Comparison of ENCODE assay signal across 21 cellular contexts in genomic region chr2:74896232-74896631, GRCh38.
DNase-seq lines count a peak whose midpoint lies in the region; ATAC-seq and TF ChIP-seq lines count a peak whose summit lies in the region.
"Had no signal": no experiment of that assay in that cellular context is flagged by ENCODE, and none has a peak within 500 bp of the region (broad histone marks: within the 10 kb centered on the region; RNA-seq: fewer than 3 reads in every experiment).

No MANE protein-coding gene starts in this region.

- H4K20me1 ChIP-seq in IMR-90 (ENCODE audit: insufficient read depth, low read length), result no peaks in the 10 kb centered on the region
- H4K20me1 ChIP-seq in smooth muscle cell (ENCODE audit: low read depth), result no peaks in the 10 kb centered on the region

- no peak overlapping the region for H4K91ac ChIP-seq in IMR-90 (ENCODE audit: insufficient read depth, low read depth, low read length)

- peaks cover 23% of the 10 kb centered on the region for H3K4me1 Mint-ChIP-seq in endodermal cell
- H3K4me1 Mint-ChIP-seq: CD4-positive, alpha-beta memory T cell had no signal

- H3K36me3 Mint-ChIP-seq in endodermal cell (ENCODE audit: low read depth), result peaks cover 49% of the 10 kb centered on the region

- H3K23ac ChIP-seq in IMR-90 (ENCODE audit: low read depth, low read length), result no peak overlapping the region

- H3K27me3 ChIP-seq in IMR-90 (ENCODE audit: control insufficient read depth, insufficient read depth, low read length), result no peaks in the 10 kb centered on the region
- no peaks in the 10 kb centered on the region for H3K27me3 ChIP-seq in endodermal cell (ENCODE audit: control insufficient read depth, insufficient read depth, low read length, poor library complexity, severe bottlenecking)
- no peaks in the 10 kb centered on the region for H3K27me3 ChIP-seq in smooth muscle cell (ENCODE audit: low read depth)

- TF ChIP-seq RAD21 in IMR-90 (IDR thresholded peaks at IDR 0.05; ENCODE audit: low read length), result no peak

- POLR2A ChIA-PET in IMR-90 (lab: Charles Lee; ENCODE audit: unreplicated experiment), result no interaction called here

- in situ Hi-C loops in G401 (cut with HindIII; ENCODE audit: low sequenced_read_pairs), result no loop called here
- in situ Hi-C loops in IMR-90 (cut with MboI; ENCODE audit: low sequenced_read_pairs), result no loop called here

- ATAC-seq in IMR-90 (ENCODE audit: low read depth) (no peak), GM21526 (IDR thresholded peaks at IDR 0.05; ENCODE audit: low FRiP score, unreplicated experiment) (no peak)
- ATAC-seq: A549, GM12878 had no signal

- H3K4me2 ChIP-seq in IMR-90 (ENCODE audit: low read depth, low read length) (no peak overlapping the region), smooth muscle cell (no peak overlapping the region)
- H3K4me2 ChIP-seq: A549 had no signal

- no peak overlapping the region for H3K56ac ChIP-seq in IMR-90 (ENCODE audit: extremely low read depth, insufficient read depth, low read length)

- H4K5ac ChIP-seq in IMR-90 (ENCODE audit: low read depth, low read length), result no peak overlapping the region

- no peak overlapping the region for H3K27ac Mint-ChIP-seq in endodermal cell
- H3K27ac Mint-ChIP-seq: CD4-positive, alpha-beta memory T cell had no signal

- H3K79me2 ChIP-seq in smooth muscle cell (ENCODE audit: low read depth), result no peaks in the 10 kb centered on the region

- H2AK5ac ChIP-seq in IMR-90 (ENCODE audit: low read depth, low read length), result no peak overlapping the region

- TF ChIP-seq CTCF in IMR-90 (conservative IDR thresholded peaks at IDR 0.05; ENCODE audit: low read depth, low read length) (no peak), endodermal cell (conservative IDR thresholded peaks at IDR 0.05) (no peak), smooth muscle cell (IDR thresholded peaks at IDR 0.05; ENCODE audit: borderline replicate concordance, insufficient read depth, poor library complexity, severe bottlenecking) (no peak)

- peaks cover 11% of the 10 kb centered on the region for H3K36me3 ChIP-seq in IMR-90 (ENCODE audit: control insufficient read depth, insufficient read depth, low read length)
- peaks cover 32% of the 10 kb centered on the region for H3K36me3 ChIP-seq in endodermal cell (ENCODE audit: control insufficient read depth, insufficient read depth, low read length)
- no peaks in the 10 kb centered on the region for H3K36me3 ChIP-seq in smooth muscle cell (ENCODE audit: low read depth)

- H3K9ac ChIP-seq in IMR-90 (ENCODE audit: low read depth, low read length), result no peak overlapping the region; the same call in 1 of the 2 replicates
- H3K9ac ChIP-seq in endodermal cell (ENCODE audit: extremely low read depth, low read length, poor library complexity, severe bottlenecking), result no peak overlapping the region
- no peak overlapping the region for H3K9ac ChIP-seq in smooth muscle cell (ENCODE audit: low read depth)
- H3K9ac ChIP-seq: GM23248 had no signal

- no peak overlapping the region for H2AFZ ChIP-seq in IMR-90 (replicated peaks; ENCODE audit: low read length, poor library complexity)
- no peak overlapping the region for H2AFZ ChIP-seq in smooth muscle cell (ENCODE audit: low read depth)
- H2AFZ ChIP-seq: GM23248 had no signal

- H3K27ac ChIP-seq in IMR-90 (ENCODE audit: insufficient read depth, low read length) (no peak overlapping the region), endodermal cell (ENCODE audit: low read depth, low read length) (no peak overlapping the region), smooth muscle cell (ENCODE audit: low read depth) (peak overlapping the region; percentile 8)
- H3K27ac ChIP-seq: A549, GM23248 had no signal

- H2AK9ac ChIP-seq in IMR-90 (replicated peaks; ENCODE audit: low read depth, low read length, poor library complexity), result no peak overlapping the region

- peaks cover 17% of the 10 kb centered on the region for H3K4me1 ChIP-seq in IMR-90 (ENCODE audit: control insufficient read depth, insufficient read depth, low read length)
- peaks cover 15% of the 10 kb centered on the region for H3K4me1 ChIP-seq in endodermal cell (ENCODE audit: control insufficient read depth, insufficient read depth, low read length)
- peaks cover 4% of the 10 kb centered on the region for H3K4me1 ChIP-seq in smooth muscle cell (ENCODE audit: low read depth)

- H2BK20ac ChIP-seq in IMR-90 (ENCODE audit: low read depth, low read length), result peak overlapping the region; percentile 47; the same call in 1 of the 2 replicates

- no peak overlapping the region for H2BK15ac ChIP-seq in IMR-90 (ENCODE audit: low read depth, low read length)

- DNase-seq in G401 (ENCODE audit: low spot score) (peak; percentile 55), IMR-90 (no peak), endodermal cell (peak; percentile 16), smooth muscle cell (lab: John Stamatoyannopoulos, UW; ENCODE audit: unreplicated experiment) (no peak), anterior cingulate cortex (lab: John Stamatoyannopoulos, UW) (no peak), AG08396 (ENCODE audit: low spot score) (no peak)
- DNase-seq: 8988T; ACHN; C1 segment of cervical spinal cord; Calu3; CD4-positive, alpha-beta memory T cell; COR-L47; DMS153; DND-41; GDM1; GM23248; H7; HCEC 1CT had no signal

- CTCF ChIA-PET in IMR-90 (lab: Yijun Ruan, JAX), result no interaction called here

- H3K4me3 Mint-ChIP-seq in endodermal cell, result no peak overlapping the region
- H3K4me3 Mint-ChIP-seq: CD4-positive, alpha-beta memory T cell had no signal

- intact Hi-C loops in IMR-90 (cut with micrococcal nuclease), result no loop called here

- no peak overlapping the region for H3K14ac ChIP-seq in IMR-90 (replicated peaks; ENCODE audit: low read depth, low read length)

- no peaks in the 10 kb centered on the region for H3K27me3 Mint-ChIP-seq in endodermal cell (ENCODE audit: insufficient read depth)
- H3K27me3 Mint-ChIP-seq: CD4-positive, alpha-beta memory T cell had no signal

- no peak for TF ChIP-seq POLR2A in IMR-90 (IDR thresholded peaks at IDR 0.05; ENCODE audit: low read depth, low read length)

- dilution Hi-C loops in IMR-90 (cut with HindIII; ENCODE audit: low sequenced_read_pairs, unreplicated experiment), result no loop called here

- H3K79me1 ChIP-seq in IMR-90 (ENCODE audit: low read depth in 1 of 2, low read length in 2 of 2), result peaks cover 0 to 5% of the 10 kb centered on the region in 2 experiments; a peak in 1 of 4 replicates

- H3F3A ChIP-seq in smooth muscle cell (ENCODE audit: low read depth), result peaks cover 8% of the 10 kb centered on the region

- no peak overlapping the region for H4K8ac ChIP-seq in IMR-90 (ENCODE audit: low read depth in 2 of 2, low read length in 2 of 2)

- 0 out of 2 replicates have a peak overlapping the region, but pooled peaks have one; percentile 19 for H2BK120ac ChIP-seq in IMR-90 (ENCODE audit: low read depth, low read length)

- peak overlapping the region; percentile 12 for H2BK5ac ChIP-seq in IMR-90 (ENCODE audit: low read depth, low read length, poor library complexity, severe bottlenecking)

- no peak overlapping the region for H3K18ac ChIP-seq in IMR-90 (ENCODE audit: low read depth, low read length)

- no TSS peak for BruUV-seq in IMR-90 (replicated peaks; lab: Mats Ljungman, UMichigan)

- H3K4me3 ChIP-seq in IMR-90 (ENCODE audit: insufficient read depth, low read depth, low read length) (no peak overlapping the region), endodermal cell (ENCODE audit: low read length) (no peak overlapping the region), smooth muscle cell (no peak overlapping the region)
- H3K4me3 ChIP-seq: A549, GM12878, GM23248 had no signal

- H3K9me3 ChIP-seq in IMR-90 (ENCODE audit: control insufficient read depth, insufficient read depth, low read length) (no peaks in the 10 kb centered on the region), endodermal cell (ENCODE audit: control insufficient read depth, low read length) (peaks cover 13% of the 10 kb centered on the region), smooth muscle cell (replicated peaks; ENCODE audit: low read depth) (no peaks in the 10 kb centered on the region)
- H3K9me3 ChIP-seq: A549 had no signal

- no peak overlapping the region for H3K4ac ChIP-seq in IMR-90 (ENCODE audit: low read depth, low read length)

- H3K9me3 Mint-ChIP-seq in endodermal cell, result peaks cover 9% of the 10 kb centered on the region

- H3K9me1 ChIP-seq in IMR-90 (ENCODE audit: insufficient read depth, low read length), result peaks cover 6% of the 10 kb centered on the region; the same call in 1 of the 2 replicates

TF ChIP-seq in IMR-90, 13 proteins besides CTCF, POLR2A, EP300 and RAD21:
- TF ChIP-seq MAFK (IDR thresholded peaks at IDR 0.05; ENCODE audit: low read depth, low read length), result no peak
- TF ChIP-seq SMC3 (IDR thresholded peaks at IDR 0.05; ENCODE audit: low read depth, low read length), result no peak
- TF ChIP-seq FOS (IDR thresholded peaks at IDR 0.05; ENCODE audit: low read depth, low read length), result no peak
- TF ChIP-seq, protein P1, sequence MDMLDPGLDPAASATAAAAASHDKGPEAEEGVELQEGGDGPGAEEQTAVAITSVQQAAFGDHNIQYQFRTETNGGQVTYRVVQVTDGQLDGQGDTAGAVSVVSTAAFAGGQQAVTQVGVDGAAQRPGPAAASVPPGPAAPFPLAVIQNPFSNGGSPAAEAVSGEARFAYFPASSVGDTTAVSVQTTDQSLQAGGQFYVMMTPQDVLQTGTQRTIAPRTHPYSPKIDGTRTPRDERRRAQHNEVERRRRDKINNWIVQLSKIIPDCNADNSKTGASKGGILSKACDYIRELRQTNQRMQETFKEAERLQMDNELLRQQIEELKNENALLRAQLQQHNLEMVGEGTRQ (IDR thresholded peaks at IDR 0.05; ENCODE audit: low read depth, low read length), result no peak
- TF ChIP-seq, protein P2, sequence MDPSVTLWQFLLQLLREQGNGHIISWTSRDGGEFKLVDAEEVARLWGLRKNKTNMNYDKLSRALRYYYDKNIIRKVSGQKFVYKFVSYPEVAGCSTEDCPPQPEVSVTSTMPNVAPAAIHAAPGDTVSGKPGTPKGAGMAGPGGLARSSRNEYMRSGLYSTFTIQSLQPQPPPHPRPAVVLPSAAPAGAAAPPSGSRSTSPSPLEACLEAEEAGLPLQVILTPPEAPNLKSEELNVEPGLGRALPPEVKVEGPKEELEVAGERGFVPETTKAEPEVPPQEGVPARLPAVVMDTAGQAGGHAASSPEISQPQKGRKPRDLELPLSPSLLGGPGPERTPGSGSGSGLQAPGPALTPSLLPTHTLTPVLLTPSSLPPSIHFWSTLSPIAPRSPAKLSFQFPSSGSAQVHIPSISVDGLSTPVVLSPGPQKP (IDR thresholded peaks at IDR 0.05; ENCODE audit: borderline replicate concordance, low read depth, low read length), result no peak
- TF ChIP-seq NFE2L2 (IDR thresholded peaks at IDR 0.05; ENCODE audit: low read depth, low read length), result no peak

Comparison
In these comparisons a context has a peak if more than half of its experiments do, and no peak if none do; other contexts are left out.
1. DNase-seq: peak in G401 (single experiment) and endodermal cell (single experiment); none in IMR-90 (single experiment), smooth muscle cell (single experiment), anterior cingulate cortex (0 of 58) and AG08396 (single experiment).